Comparison of ENCODE assay signal across 8 cellular contexts in genomic region chr18:41906528-41907256, GRCh38. TPM values are rescaled to one million over a fixed set of nuclear protein-coding genes. Genes with fewer than 3 reads are reported as not detected.
DNase-seq lines count a peak whose midpoint lies in the region; ATAC-seq and TF ChIP-seq lines count a peak whose summit lies in the region.

No MANE protein-coding gene starts in this region.

- peak; percentile 57 for TF ChIP-seq CTCF in fibroblast of villous mesenchyme (IDR thresholded peaks at IDR 0.05; ENCODE audit: insufficient read depth, low read depth, low read length)

- DNase-seq in DMS153 (lab: John Stamatoyannopoulos, UW) = peak; percentile 40
- DNase-seq in NCI-H2227 treated with DMSO at 0.1 percent for 48 hours (lab: John Stamatoyannopoulos, UW) = peak; percentile 75
- peak; percentile 12 for DNase-seq in activated T-cell treated with anti-CD3 and anti-CD28 coated beads for 48 hours (ENCODE audit: low read depth)
- DNase-seq in fibroblast of villous mesenchyme (ENCODE audit: low read depth) = peak; percentile 61
- peak; percentile 71 for DNase-seq in renal cortical epithelial cell (ENCODE audit: low read depth)
- no peak for DNase-seq in substantia nigra (lab: John Stamatoyannopoulos, UW)

- H3K4me3 ChIP-seq in fibroblast of villous mesenchyme (ENCODE audit: low read depth, low read length) = peak overlapping the region; percentile 20

- ATAC-seq in GM19025 (IDR thresholded peaks at IDR 0.05; ENCODE audit: low read depth, unreplicated experiment) (peak; percentile 85), HG03095 (IDR thresholded peaks at IDR 0.05; ENCODE audit: unreplicated experiment) (peak; percentile 86)

- H3K27ac ChIP-seq in substantia nigra (ENCODE audit: low read depth, low read length, poor library complexity, severe bottlenecking) = no peak overlapping the region

RNA-seq across cellular contexts. Expression of gene PIK3C3, which starts 48.3 kb away (rescaled TPM):
- total RNA-seq in fibroblast of villous mesenchyme (45.1 and 67.4 TPM in 2 replicates), renal cortical epithelial cell (62.7 and 88.2 TPM in 2 replicates)

Comparison
In these comparisons a context has a peak if more than half of its experiments do, and no peak if none do; other contexts are left out.
1. DNase-seq: peak in DMS153 (single experiment), NCI-H2227 treated with DMSO at 0.1 percent for 48 hours (single experiment), activated T-cell treated with anti-CD3 and anti-CD28 coated beads for 48 hours (single experiment), fibroblast of villous mesenchyme (single experiment) and renal cortical epithelial cell (single experiment); none in substantia nigra (0 of 49).